ENCODE assay signal across 8 cellular contexts in genomic region chrX:44872817-44873414, GRCh38.
DNase-seq lines count a peak whose midpoint lies in the region; ATAC-seq and TF ChIP-seq lines count a peak whose summit lies in the region.

Gene KDM6A, plus strand, starts transcription at chrX:44873188. Its CDS starts 364 bp downstream, at chrX:44873552.

- ATAC-seq in GM21515 (IDR thresholded peaks at IDR 0.05; ENCODE audit: unreplicated experiment) = peak; percentile 89

- peaks cover 19% of the 10 kb centered on the region for H4K20me1 ChIP-seq in OCI-LY3 (ENCODE audit: insufficient read depth, low read length)

- H3K4me3 ChIP-seq in OCI-LY3 (ENCODE audit: low read length) = peak within 1 kb of the TSS; percentile 99

- H3K9me3 ChIP-seq in OCI-LY3 (ENCODE audit: insufficient read depth, low read length) = no peaks in the 10 kb centered on the region

- H3K36me3 ChIP-seq in OCI-LY3 (replicated peaks; ENCODE audit: low read depth, low read length) = peaks cover 8% of the 10 kb centered on the region

- peaks cover 64% of the 10 kb centered on the region for H3K79me2 ChIP-seq in OCI-LY3 (ENCODE audit: low read length)

- peaks cover 17% of the 10 kb centered on the region for H3K4me1 ChIP-seq in OCI-LY3 (ENCODE audit: low read length)

- peak within 1 kb of the TSS; percentile 84 for H3K27ac ChIP-seq in OCI-LY3 (ENCODE audit: low read length)

- H3K9ac ChIP-seq in OCI-LY3 (ENCODE audit: low read length) = peak within 1 kb of the TSS; percentile 96

- H3K4me2 ChIP-seq in OCI-LY3 (ENCODE audit: low read length) = peak within 1 kb of the TSS; percentile 95

- peak within 1 kb of the TSS; percentile 46; the same call in 1 of the 2 replicates for H2AFZ ChIP-seq in OCI-LY3 (ENCODE audit: low read depth, low read length)

- H3K27me3 ChIP-seq in OCI-LY3 (ENCODE audit: low read depth, low read length) = no peaks in the 10 kb centered on the region

- TF ChIP-seq CTCF in OCI-LY3 (IDR thresholded peaks at IDR 0.05; ENCODE audit: low read depth, low read length) = no peak

- peak; percentile 92 for DNase-seq in D341Med (ENCODE audit: low spot score)
- peak; percentile 82 for DNase-seq in HuH-7 (ENCODE audit: low spot score)
- peak; percentile 91 for DNase-seq in activated T-cell treated with anti-CD3 and anti-CD28 coated beads for 24 hours (ENCODE audit: low read depth)
- DNase-seq in epidermal melanocyte (ENCODE audit: insufficient read length, low spot score) = peak; percentile 92
- DNase-seq in middle frontal gyrus (ENCODE audit: extremely low spot score, low spot score) = peak; percentile 82
- peak; percentile 88 to 99 for DNase-seq in stimulated activated CD8-positive, alpha-beta memory T cell treated with anti-CD3 and anti-CD28 coated beads, Interleukin-2, amount 100 ng/mL, for 48 hours (ENCODE audit: low read depth in 2 of 2)

Comparison
In these comparisons a context has a peak if more than half of its experiments do, and no peak if none do; other contexts are left out.
1. Peak in every context shown above with its lines: DNase-seq, ATAC-seq, H3K4me3 ChIP-seq and H3K27ac ChIP-seq.